In the genomic region with DNA sequence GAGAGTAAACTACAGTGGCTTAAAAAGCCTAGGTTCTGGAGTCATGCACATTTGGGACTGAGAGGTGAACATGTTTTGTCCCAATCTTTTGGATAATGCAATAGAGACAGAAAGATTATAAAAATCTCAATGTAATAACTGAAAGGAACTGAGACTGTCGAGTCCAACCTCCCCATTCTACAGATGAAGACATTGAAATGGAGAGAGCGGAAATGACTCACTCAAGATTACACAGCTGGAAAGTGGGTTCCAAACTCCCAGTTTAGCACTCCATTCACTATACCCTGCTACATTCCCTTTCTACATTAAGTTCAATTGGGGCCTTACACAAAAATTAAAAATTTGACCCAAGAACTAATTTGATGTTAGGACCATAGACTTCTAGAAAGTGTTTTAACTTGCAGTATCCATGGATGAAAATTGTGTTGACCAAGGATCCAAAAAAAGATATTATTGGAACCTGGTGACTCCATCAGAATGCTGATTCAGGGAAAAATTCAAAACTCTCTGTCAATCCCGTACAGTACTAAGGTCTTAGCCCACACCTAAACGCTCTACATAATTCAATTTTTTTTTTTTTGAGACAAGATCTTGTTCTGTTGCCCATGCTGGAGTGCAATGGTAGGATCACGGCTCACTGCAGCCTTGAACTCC, we compare ENCODE assay signal across 1 cellular context.
TF ChIP-seq lines count a peak whose summit lies in the region.

No MANE protein-coding gene starts in this region.

TF ChIP-seq in K562, 482 proteins besides CTCF, POLR2A, EP300 and RAD21 (continues in another document):
- TF ChIP-seq MAFG (tag; conservative IDR thresholded peaks at IDR 0.05) (peak; percentile 97), CREM (IDR thresholded peaks at IDR 0.05; ENCODE audit: low read depth) (peak; percentile 47; the same call in 1 of the 2 replicates), GABPB1 (CRISPR knock-in tag; IDR thresholded peaks at IDR 0.05) (0 out of 2 replicates have a peak, but pooled peaks have one; percentile 32), TBP (optimal IDR thresholded peaks at IDR 0.05; ENCODE audit: low read depth, low read length) (peak; percentile 39), ZNF764 (CRISPR knock-in tag; IDR thresholded peaks at IDR 0.05; ENCODE audit: low read depth) (no peak), MAFF (IDR thresholded peaks at IDR 0.05; ENCODE audit: low read length) (peak; percentile 98), MTA1 (IDR thresholded peaks at IDR 0.05; ENCODE audit: borderline replicate concordance) (no peak), SMARCE1 (IDR thresholded peaks at IDR 0.05) (peak; percentile 73), DPF2 (IDR thresholded peaks at IDR 0.05) (peak; percentile 65), FOXA3 (CRISPR knock-in tag; conservative IDR thresholded peaks at IDR 0.05 in 1 of 2, IDR thresholded peaks at IDR 0.05 in 1 of 2) (0 out of 4 replicates have a peak, but pooled peaks of 1 of the 2 experiments have one; percentile 14), ZFP1 (CRISPR knock-in tag; IDR thresholded peaks at IDR 0.05) (0 out of 2 replicates have a peak, but pooled peaks have one; percentile 2), ZNF589 (CRISPR knock-in tag; IDR thresholded peaks at IDR 0.05; ENCODE audit: low read depth) (0 out of 2 replicates have a peak, but pooled peaks have one; percentile 30), GABPA (tag; conservative IDR thresholded peaks at IDR 0.05; ENCODE audit: low read depth) (peak; percentile 40; the same call in 1 of the 2 replicates), ZNF316 (IDR thresholded peaks at IDR 0.05) (peak; percentile 99), MCM7 (IDR thresholded peaks at IDR 0.05) (no peak), FOSL1 (tag; conservative IDR thresholded peaks at IDR 0.05) (peak; percentile 98), ARID1B (IDR thresholded peaks at IDR 0.05) (peak; percentile 65; the same call in 1 of the 2 replicates), SIN3B (IDR thresholded peaks at IDR 0.05; ENCODE audit: low read depth) (no peak), CBX3 (IDR thresholded peaks at IDR 0.05; ENCODE audit: borderline replicate concordance in 1 of 2, low read length in 2 of 2) (0 out of 3 replicates have a peak, but pooled peaks of 1 of the 2 experiments have one; percentile 73), POLR2H (tag; IDR thresholded peaks at IDR 0.05; ENCODE audit: low read depth) (peak; percentile 32; the same call in 1 of the 2 replicates), KHSRP (IDR thresholded peaks at IDR 0.05) (no peak), POLR2AphosphoS5 (IDR thresholded peaks at IDR 0.05; ENCODE audit: control insufficient read depth, insufficient read depth, low read depth, low read length) (0 out of 2 replicates have a peak, but pooled peaks have one; percentile 48), MAZ (CRISPR knock-in tag; conservative IDR thresholded peaks at IDR 0.05 in 1 of 2, IDR thresholded peaks at IDR 0.05 in 1 of 2) (peak in 1 of 2 experiments; percentile 45; a peak in 1 of 4 replicates), JUND (IDR thresholded peaks at IDR 0.05; ENCODE audit: borderline replicate concordance, low read depth, low read length) (peak; percentile 98), JUND (tag; IDR thresholded peaks at IDR 0.05; ENCODE audit: borderline replicate concordance, low read depth, low read length) (peak; percentile 98), RBM25 (IDR thresholded peaks at IDR 0.05; ENCODE audit: low read depth, low read length, severe bottlenecking) (peak; percentile 67), BRD9 (IDR thresholded peaks at IDR 0.05; ENCODE audit: low read depth, partially characterized antibody) (no peak), BCOR (IDR thresholded peaks at IDR 0.05) (peak; percentile 84), MEF2A (IDR thresholded peaks at IDR 0.05; ENCODE audit: control insufficient read depth, low read depth, low read length) (0 out of 2 replicates have a peak, but pooled peaks have one; percentile 5), ZNF24 (IDR thresholded peaks at IDR 0.05) (no peak), C11orf30 (IDR thresholded peaks at IDR 0.05; ENCODE audit: low read depth) (peak; percentile 99), ZBTB17 (CRISPR knock-in tag; IDR thresholded peaks at IDR 0.05) (no peak), ETV5 (CRISPR knock-in tag; IDR thresholded peaks at IDR 0.05; ENCODE audit: low read depth) (peak; percentile 93), ETV1 (tag; conservative IDR thresholded peaks at IDR 0.05; ENCODE audit: low read depth) (peak; percentile 94), LEF1 (IDR thresholded peaks at IDR 0.05) (0 out of 2 replicates have a peak, but pooled peaks have one; percentile 45), RFX1 (IDR thresholded peaks at IDR 0.05) (no peak), EHMT2 (IDR thresholded peaks at IDR 0.05) (no peak), EP400 (IDR thresholded peaks at IDR 0.05) (peak; percentile 16; the same call in 1 of the 2 replicates), KAT8 (IDR thresholded peaks at IDR 0.05; ENCODE audit: low read depth) (no peak), TAF9B (IDR thresholded peaks at IDR 0.05; ENCODE audit: partially characterized antibody) (peak; percentile 48), ADNP (tag; IDR thresholded peaks at IDR 0.05) (peak; percentile 78), KDM5B (IDR thresholded peaks at IDR 0.05; ENCODE audit: insufficient replicate concordance, low read depth, low read length) (no peak), ZNF197 (CRISPR knock-in tag; IDR thresholded peaks at IDR 0.05; ENCODE audit: low read depth) (0 out of 2 replicates have a peak, but pooled peaks have one; percentile 26), MAFK (IDR thresholded peaks at IDR 0.05; ENCODE audit: low read length) (peak; percentile 96), HDAC6 (IDR thresholded peaks at IDR 0.05; ENCODE audit: low read depth, low read length) (no peak), ZC3H11A (IDR thresholded peaks at IDR 0.05; ENCODE audit: low read depth, low read length) (no peak), JUNB (CRISPR knock-in tag; conservative IDR thresholded peaks at IDR 0.05) (no peak), HNRNPH1 (optimal IDR thresholded peaks at IDR 0.05; ENCODE audit: low read depth, low read length) (no peak), FOXJ2 (tag; IDR thresholded peaks at IDR 0.05) (0 out of 2 replicates have a peak, but pooled peaks have one; percentile 22), GATAD2B (IDR thresholded peaks at IDR 0.05; ENCODE audit: borderline replicate concordance) (peak; percentile 70), RB1 (IDR thresholded peaks at IDR 0.05; ENCODE audit: low read depth) (no peak)
- TF ChIP-seq, protein P1, sequence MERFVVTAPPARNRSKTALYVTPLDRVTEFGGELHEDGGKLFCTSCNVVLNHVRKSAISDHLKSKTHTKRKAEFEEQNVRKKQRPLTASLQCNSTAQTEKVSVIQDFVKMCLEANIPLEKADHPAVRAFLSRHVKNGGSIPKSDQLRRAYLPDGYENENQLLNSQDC (CRISPR knock-in tag; IDR thresholded peaks at IDR 0.05) = no peak
- TF ChIP-seq, protein P2, sequence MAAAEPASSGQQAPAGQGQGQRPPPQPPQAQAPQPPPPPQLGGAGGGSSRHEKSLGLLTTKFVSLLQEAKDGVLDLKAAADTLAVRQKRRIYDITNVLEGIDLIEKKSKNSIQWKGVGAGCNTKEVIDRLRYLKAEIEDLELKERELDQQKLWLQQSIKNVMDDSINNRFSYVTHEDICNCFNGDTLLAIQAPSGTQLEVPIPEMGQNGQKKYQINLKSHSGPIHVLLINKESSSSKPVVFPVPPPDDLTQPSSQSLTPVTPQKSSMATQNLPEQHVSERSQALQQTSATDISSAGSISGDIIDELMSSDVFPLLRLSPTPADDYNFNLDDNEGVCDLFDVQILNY (CRISPR knock-in tag; IDR thresholded peaks at IDR 0.05) = no peak
- TF ChIP-seq, protein P3, sequence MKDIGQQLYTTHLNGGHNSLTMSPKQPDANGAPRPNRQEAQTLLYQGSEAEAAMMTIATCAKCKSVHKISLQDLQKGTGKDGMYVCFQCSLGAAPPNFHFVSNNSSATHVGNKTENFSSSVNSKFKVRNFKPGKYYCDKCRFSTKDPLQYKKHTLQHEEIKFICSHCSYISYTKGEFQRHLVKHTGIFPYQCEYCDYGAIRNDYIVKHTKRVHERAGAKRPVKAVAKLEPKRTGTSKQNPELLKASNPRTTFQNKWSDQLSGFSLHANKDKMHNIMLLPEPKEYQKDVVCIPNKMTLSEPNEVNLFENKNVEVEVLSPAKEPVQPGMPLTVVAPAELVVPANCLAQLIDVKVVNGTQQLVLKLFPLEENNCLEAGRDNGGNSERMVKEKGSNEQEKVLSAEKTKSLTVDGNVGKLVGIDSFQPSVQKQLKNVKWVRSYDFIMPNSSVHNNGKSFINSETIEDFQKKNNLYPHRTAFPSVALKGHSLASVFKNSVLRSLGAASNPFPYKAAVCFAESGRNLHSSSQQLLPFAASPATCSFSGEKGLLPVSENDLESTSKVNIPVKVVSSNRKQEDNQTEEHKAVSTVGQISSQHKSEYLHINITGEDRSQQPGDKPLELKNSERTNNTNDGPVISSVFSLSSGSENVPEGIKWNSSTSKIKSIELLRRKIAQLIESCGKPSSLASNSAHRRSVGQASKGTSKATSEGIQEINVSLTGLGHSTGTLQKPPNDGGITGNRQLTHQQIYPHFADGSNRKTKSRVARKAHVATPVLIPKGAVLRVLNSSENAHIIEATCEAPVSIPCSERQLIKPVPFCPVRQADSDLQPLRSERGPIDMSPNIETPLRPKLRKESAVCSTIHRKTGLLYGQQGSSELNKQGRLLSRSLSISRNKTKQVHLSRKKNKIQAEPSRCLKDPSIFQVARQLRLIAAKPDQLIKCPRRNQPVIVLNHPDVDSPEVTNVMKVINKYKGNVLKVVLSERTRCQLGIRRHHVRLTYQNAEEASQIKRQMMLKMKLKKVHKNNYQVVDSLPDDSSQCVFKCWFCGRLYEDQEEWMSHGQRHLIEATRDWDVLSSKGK (CRISPR knock-in tag; IDR thresholded peaks at IDR 0.05) = no peak
- TF ChIP-seq, protein P4, sequence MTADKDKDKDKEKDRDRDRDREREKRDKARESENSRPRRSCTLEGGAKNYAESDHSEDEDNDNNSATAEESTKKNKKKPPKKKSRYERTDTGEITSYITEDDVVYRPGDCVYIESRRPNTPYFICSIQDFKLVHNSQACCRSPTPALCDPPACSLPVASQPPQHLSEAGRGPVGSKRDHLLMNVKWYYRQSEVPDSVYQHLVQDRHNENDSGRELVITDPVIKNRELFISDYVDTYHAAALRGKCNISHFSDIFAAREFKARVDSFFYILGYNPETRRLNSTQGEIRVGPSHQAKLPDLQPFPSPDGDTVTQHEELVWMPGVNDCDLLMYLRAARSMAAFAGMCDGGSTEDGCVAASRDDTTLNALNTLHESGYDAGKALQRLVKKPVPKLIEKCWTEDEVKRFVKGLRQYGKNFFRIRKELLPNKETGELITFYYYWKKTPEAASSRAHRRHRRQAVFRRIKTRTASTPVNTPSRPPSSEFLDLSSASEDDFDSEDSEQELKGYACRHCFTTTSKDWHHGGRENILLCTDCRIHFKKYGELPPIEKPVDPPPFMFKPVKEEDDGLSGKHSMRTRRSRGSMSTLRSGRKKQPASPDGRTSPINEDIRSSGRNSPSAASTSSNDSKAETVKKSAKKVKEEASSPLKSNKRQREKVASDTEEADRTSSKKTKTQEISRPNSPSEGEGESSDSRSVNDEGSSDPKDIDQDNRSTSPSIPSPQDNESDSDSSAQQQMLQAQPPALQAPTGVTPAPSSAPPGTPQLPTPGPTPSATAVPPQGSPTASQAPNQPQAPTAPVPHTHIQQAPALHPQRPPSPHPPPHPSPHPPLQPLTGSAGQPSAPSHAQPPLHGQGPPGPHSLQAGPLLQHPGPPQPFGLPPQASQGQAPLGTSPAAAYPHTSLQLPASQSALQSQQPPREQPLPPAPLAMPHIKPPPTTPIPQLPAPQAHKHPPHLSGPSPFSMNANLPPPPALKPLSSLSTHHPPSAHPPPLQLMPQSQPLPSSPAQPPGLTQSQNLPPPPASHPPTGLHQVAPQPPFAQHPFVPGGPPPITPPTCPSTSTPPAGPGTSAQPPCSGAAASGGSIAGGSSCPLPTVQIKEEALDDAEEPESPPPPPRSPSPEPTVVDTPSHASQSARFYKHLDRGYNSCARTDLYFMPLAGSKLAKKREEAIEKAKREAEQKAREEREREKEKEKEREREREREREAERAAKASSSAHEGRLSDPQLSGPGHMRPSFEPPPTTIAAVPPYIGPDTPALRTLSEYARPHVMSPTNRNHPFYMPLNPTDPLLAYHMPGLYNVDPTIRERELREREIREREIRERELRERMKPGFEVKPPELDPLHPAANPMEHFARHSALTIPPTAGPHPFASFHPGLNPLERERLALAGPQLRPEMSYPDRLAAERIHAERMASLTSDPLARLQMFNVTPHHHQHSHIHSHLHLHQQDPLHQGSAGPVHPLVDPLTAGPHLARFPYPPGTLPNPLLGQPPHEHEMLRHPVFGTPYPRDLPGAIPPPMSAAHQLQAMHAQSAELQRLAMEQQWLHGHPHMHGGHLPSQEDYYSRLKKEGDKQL (CRISPR knock-in tag; IDR thresholded peaks at IDR 0.05; ENCODE audit: borderline replicate concordance) = no peak
- TF ChIP-seq, protein P5, sequence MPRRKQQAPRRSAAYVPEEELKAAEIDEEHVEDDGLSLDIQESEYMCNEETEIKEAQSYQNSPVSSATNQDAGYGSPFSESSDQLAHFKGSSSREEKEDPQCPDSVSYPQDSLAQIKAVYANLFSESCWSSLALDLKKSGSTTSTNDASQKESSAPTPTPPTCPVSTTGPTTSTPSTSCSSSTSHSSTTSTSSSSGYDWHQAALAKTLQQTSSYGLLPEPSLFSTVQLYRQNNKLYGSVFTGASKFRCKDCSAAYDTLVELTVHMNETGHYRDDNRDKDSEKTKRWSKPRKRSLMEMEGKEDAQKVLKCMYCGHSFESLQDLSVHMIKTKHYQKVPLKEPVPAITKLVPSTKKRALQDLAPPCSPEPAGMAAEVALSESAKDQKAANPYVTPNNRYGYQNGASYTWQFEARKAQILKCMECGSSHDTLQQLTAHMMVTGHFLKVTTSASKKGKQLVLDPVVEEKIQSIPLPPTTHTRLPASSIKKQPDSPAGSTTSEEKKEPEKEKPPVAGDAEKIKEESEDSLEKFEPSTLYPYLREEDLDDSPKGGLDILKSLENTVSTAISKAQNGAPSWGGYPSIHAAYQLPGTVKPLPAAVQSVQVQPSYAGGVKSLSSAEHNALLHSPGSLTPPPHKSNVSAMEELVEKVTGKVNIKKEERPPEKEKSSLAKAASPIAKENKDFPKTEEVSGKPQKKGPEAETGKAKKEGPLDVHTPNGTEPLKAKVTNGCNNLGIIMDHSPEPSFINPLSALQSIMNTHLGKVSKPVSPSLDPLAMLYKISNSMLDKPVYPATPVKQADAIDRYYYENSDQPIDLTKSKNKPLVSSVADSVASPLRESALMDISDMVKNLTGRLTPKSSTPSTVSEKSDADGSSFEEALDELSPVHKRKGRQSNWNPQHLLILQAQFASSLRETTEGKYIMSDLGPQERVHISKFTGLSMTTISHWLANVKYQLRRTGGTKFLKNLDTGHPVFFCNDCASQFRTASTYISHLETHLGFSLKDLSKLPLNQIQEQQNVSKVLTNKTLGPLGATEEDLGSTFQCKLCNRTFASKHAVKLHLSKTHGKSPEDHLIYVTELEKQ (CRISPR knock-in tag; IDR thresholded peaks at IDR 0.05) = no peak
